Comparison of ENCODE assay signal across 16 cellular contexts in genomic region chr2:120565095-120565460, GRCh38.
"Had no signal": no experiment of that assay in that cellular context is flagged by ENCODE, and none has a peak within 500 bp of the region (broad histone marks: within the 10 kb centered on the region; RNA-seq: fewer than 3 reads in every experiment).

No MANE protein-coding gene starts in this region.

- H2AFZ ChIP-seq: parathyroid adenoma had no signal

- H3K36me3 Mint-ChIP-seq: naive thymus-derived CD8-positive, alpha-beta T cell had no signal

- H3K36me3 ChIP-seq: sigmoid colon had no signal

- H3K79me2 ChIP-seq: parathyroid adenoma had no signal

- H3K4me3 Mint-ChIP-seq: endodermal cell; naive thymus-derived CD8-positive, alpha-beta T cell had no signal

- H3K9me3 ChIP-seq: psoas muscle, sigmoid colon had no signal

- H3K27me3 ChIP-seq: sigmoid colon had no signal

- H3K9ac ChIP-seq: parathyroid adenoma had no signal

- DNase-seq: effector CD4-positive, alpha-beta T cell; erythroblast; foreskin keratinocyte; kidney; left colon; mammary epithelial cell; naive thymus-derived CD8-positive, alpha-beta T cell; psoas muscle; retina; sigmoid colon; stimulated activated naive CD4-positive, alpha-beta T cell; trophoblast cell had no signal

- H3K27ac ChIP-seq: foreskin keratinocyte, parathyroid adenoma, psoas muscle, sigmoid colon, skin epidermis had no signal

- H3K4me1 ChIP-seq: foreskin keratinocyte, parathyroid adenoma, sigmoid colon had no signal

- H3K4me3 ChIP-seq: coronary artery, psoas muscle, sigmoid colon, skin epidermis had no signal

- H3K27me3 Mint-ChIP-seq: naive thymus-derived CD8-positive, alpha-beta T cell had no signal

- ATAC-seq: left colon; naive thymus-derived CD8-positive, alpha-beta T cell; psoas muscle had no signal

- H3K9me3 Mint-ChIP-seq: endodermal cell; naive thymus-derived CD8-positive, alpha-beta T cell had no signal

- H3K27ac Mint-ChIP-seq: endodermal cell; naive thymus-derived CD8-positive, alpha-beta T cell had no signal
